ENCODE assay signal across 36 cellular contexts in genomic region chr20:61476956-61477355, GRCh38.
"Had no signal": no experiment of that assay in that cellular context is flagged by ENCODE, and none has a peak within 500 bp of the region (broad histone marks: within the 10 kb centered on the region; RNA-seq: fewer than 3 reads in every experiment).

No MANE protein-coding gene starts in this region.

- H3K4me1 Mint-ChIP-seq: activated B cell treated with CpG ODN at 0.5 μM for 24 hours; activated naive CD8-positive, alpha-beta T cell treated with anti-CD3 and anti-CD28 coated beads for 36 hours had no signal

- H3K27me3 Mint-ChIP-seq: activated B cell treated with CpG ODN at 0.5 μM for 24 hours had no signal

- H3K36me3 ChIP-seq: brain microvascular endothelial cell had no signal

- H3K9ac ChIP-seq: KMS-11 had no signal

- H3K36me3 Mint-ChIP-seq: activated CD4-positive, alpha-beta memory T cell treated with anti-CD3 and anti-CD28 coated beads for 36 hours; activated naive CD8-positive, alpha-beta T cell treated with anti-CD3 and anti-CD28 coated beads for 36 hours had no signal

- H3K4me2 ChIP-seq: KMS-11 had no signal

- ATAC-seq: activated T-cell treated with anti-CD3 and anti-CD28 coated beads, Interleukin-2, amount 50 U/mL, for 4 hours; PC-3 had no signal

- H3K9me3 Mint-ChIP-seq: activated CD4-positive, alpha-beta memory T cell treated with anti-CD3 and anti-CD28 coated beads for 36 hours had no signal

- FAIRE-seq: RCC 7860 had no signal

- H3K4me3 Mint-ChIP-seq: activated B cell treated with CpG ODN at 0.5 μM for 24 hours; activated CD4-positive, alpha-beta memory T cell treated with anti-CD3 and anti-CD28 coated beads for 36 hours; activated naive CD8-positive, alpha-beta T cell treated with anti-CD3 and anti-CD28 coated beads for 36 hours; activated T-cell treated with anti-CD3 and anti-CD28 coated beads, Interleukin-2, amount 50 U/mL, for 4 hours; activated T-helper 1 cell treated with anti-CD3 and anti-CD28 coated beads, Interleukin-12 subunit alpha, Interleukin-12 subunit beta, Interleukin-2, Interleukin-4 antibody, amounts not matched to agents 30 ng/mL and 10 ng/mL and 1 ng/mL, durations not matched to agents 14 hours and 24 hours and 36 hours had no signal

- H3K27ac Mint-ChIP-seq: activated B cell treated with CpG ODN at 0.5 μM for 24 hours; activated CD4-positive, alpha-beta memory T cell treated with anti-CD3 and anti-CD28 coated beads for 36 hours; activated naive CD8-positive, alpha-beta T cell treated with anti-CD3 and anti-CD28 coated beads for 36 hours; activated T-helper 1 cell treated with anti-CD3 and anti-CD28 coated beads, Interleukin-12 subunit alpha, Interleukin-12 subunit beta, Interleukin-2, Interleukin-4 antibody, amounts not matched to agents 30 ng/mL and 10 ng/mL and 1 ng/mL, durations not matched to agents 14 hours and 24 hours and 36 hours had no signal

- DNase-seq: activated B cell treated with CpG ODN at 0.5 μM for 24 hours; activated CD4-positive, alpha-beta memory T cell treated with anti-CD3 and anti-CD28 coated beads for 36 hours; activated CD4-positive, alpha-beta T cell treated with anti-CD3 and anti-CD28 coated beads for 4 hours; activated CD4-positive, alpha-beta T cell treated with anti-CD3 and anti-CD28 coated beads, Interleukin-2, amount 50 U/mL, for 1 hour; activated CD4-positive, CD25-positive, alpha-beta regulatory T cell treated with anti-CD3 and anti-CD28 coated beads, Interleukin-2, amount 50 U/mL, for 72 hours; activated CD8-positive, alpha-beta memory T cell treated with anti-CD3 and anti-CD28 coated beads, Interleukin-2, amount 50 U/mL, for 4 hours; activated gamma-delta T cell treated with Interleukin-2 at 50 U/mL for 16 hours; activated naive CD4-positive, alpha-beta T cell treated with anti-CD3 and anti-CD28 coated beads, Interleukin-2, amount 50 U/mL, for 16 hours; activated naive CD8-positive, alpha-beta T cell treated with anti-CD3 and anti-CD28 coated beads for 36 hours; activated T-cell treated with anti-CD3 and anti-CD28 coated beads for 4 hours; activated T-cell treated with anti-CD3 and anti-CD28 coated beads, Interleukin-2, amount 50 U/mL, for 4 hours; amniotic stem cell; aorta; brain microvascular endothelial cell; central memory CD4-positive, alpha-beta T cell; MM.1S; MV-4-11; NCI-H1092; NCI-H1436 treated with DMSO at 0.1 percent for 48 hours; NCI-H1694 treated with DMSO at 0.1 percent for 48 hours; NCI-H2029 treated with DMSO at 0.1 percent for 48 hours; NCI-H2107; NCI-H226; NCI-H446 treated with DMSO at 0.1 percent for 48 hours; NCI-H524; PC-3; Right ventricle myocardium superior; SW 1271; T-helper 1 cell; T-helper 2 cell; T-helper 9 cell had no signal

- H3K27me3 ChIP-seq: brain microvascular endothelial cell had no signal

- H3K27ac ChIP-seq: brain microvascular endothelial cell, KMS-11, RWPE1, VCaP had no signal
